In the genomic region with DNA sequence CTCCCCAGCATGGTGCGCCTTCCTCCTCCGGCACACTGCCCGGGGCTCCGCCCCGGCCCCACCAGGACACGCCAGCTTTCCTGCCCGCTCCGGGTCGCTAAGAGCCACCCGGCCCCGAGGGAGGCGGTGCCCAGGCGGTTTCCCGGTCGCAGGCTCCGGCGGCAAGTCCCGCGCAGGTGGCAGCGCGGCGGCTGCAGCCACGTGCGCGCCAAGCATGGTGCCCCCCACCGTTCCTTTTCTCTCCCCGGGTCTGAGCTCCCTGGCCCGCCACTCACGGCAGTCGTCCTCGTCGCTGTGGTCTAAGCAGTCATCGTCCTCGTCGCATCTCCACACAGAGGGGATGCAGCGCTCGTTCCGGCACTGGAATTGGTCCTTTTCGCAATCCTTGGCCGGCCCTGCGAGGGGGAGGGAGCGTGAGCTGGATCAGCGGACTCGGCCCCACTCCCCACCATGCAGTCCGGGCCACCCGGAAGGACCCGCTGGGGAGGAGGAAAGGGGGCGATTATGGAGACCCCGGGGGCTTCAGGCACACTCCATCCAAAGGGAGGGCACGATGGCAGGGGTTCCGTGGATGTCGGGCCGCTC, we compare ENCODE assay signal across 8 cellular contexts. TPM values are rescaled to one million over a fixed set of nuclear protein-coding genes. Genes with fewer than 3 reads are reported as not detected.
DNase-seq lines count a peak whose midpoint lies in the region; ATAC-seq and TF ChIP-seq lines count a peak whose summit lies in the region.

No MANE protein-coding gene starts in this region.

- no peak for DNase-seq in AG10803 (ENCODE audit: low read depth)
- DNase-seq in NCI-H510A treated with DMSO at 0.1 percent for 48 hours (lab: John Stamatoyannopoulos, UW): peak; percentile 85
- DNase-seq in activated naive CD4-positive, alpha-beta T cell treated with anti-CD3 and anti-CD28 coated beads, Interleukin-2, amount 50 U/mL, for 72 hours (ENCODE audit: low spot score in 2 of 2): peak in 1 of 2 donors; percentile 61
- DNase-seq in stimulated activated CD8-positive, alpha-beta memory T cell treated with anti-CD3 and anti-CD28 coated beads, Interleukin-2, amount 100 ng/mL, for 48 hours (ENCODE audit: low read depth in 2 of 2): peak; percentile 57 to 60
- DNase-seq in NCI-H1694 (lab: John Stamatoyannopoulos, UW): no peak

- H3K36me3 Mint-ChIP-seq in activated naive CD4-positive, alpha-beta T cell treated with anti-CD3 and anti-CD28 coated beads, Interleukin-2, amount 50 U/mL, for 72 hours: peaks cover 28 to 33% of the 10 kb centered on the region in 2 donors

- no peaks in the 10 kb centered on the region for H3K9me3 Mint-ChIP-seq in activated naive CD4-positive, alpha-beta T cell treated with anti-CD3 and anti-CD28 coated beads, Interleukin-2, amount 50 U/mL, for 72 hours

- H3K27ac Mint-ChIP-seq in activated naive CD4-positive, alpha-beta T cell treated with anti-CD3 and anti-CD28 coated beads, Interleukin-2, amount 50 U/mL, for 72 hours: peak overlapping the region; percentile 95 to 98

- H3K4me3 ChIP-seq in AG10803 (ENCODE audit: low read length) (peak overlapping the region; percentile 72), iPS-11a (ENCODE audit: low read depth, low read length) (peak overlapping the region; percentile 91)

- ATAC-seq in GM18505 (IDR thresholded peaks at IDR 0.05; ENCODE audit: unreplicated experiment): peak; percentile 24
- peak; percentile 27 for ATAC-seq in HG02870 (IDR thresholded peaks at IDR 0.05; ENCODE audit: unreplicated experiment)
- peak; percentile 25 to 58 for ATAC-seq in activated naive CD4-positive, alpha-beta T cell treated with anti-CD3 and anti-CD28 coated beads, Interleukin-2, amount 50 U/mL, for 72 hours

- TF ChIP-seq CTCF in AG10803 (conservative IDR thresholded peaks at IDR 0.05; ENCODE audit: low read length): no peak

- TF ChIP-seq POLR2A in GM18505 (IDR thresholded peaks at IDR 0.05; ENCODE audit: borderline replicate concordance, extremely low read depth, insufficient read depth, insufficient read length): no peak

RNA-seq across cellular contexts. Expression of a gene that starts 1.2 kb away (rescaled TPM):
- total RNA-seq in activated naive CD4-positive, alpha-beta T cell treated with anti-CD3 and anti-CD28 coated beads, Interleukin-2, amount 50 U/mL, for 72 hours: 10 to 100 TPM; 39.8 to 43.7 TPM

Comparison
In these comparisons a context has a peak if more than half of its experiments do, and no peak if none do; other contexts are left out.
1. DNase-seq: peak in NCI-H510A treated with DMSO at 0.1 percent for 48 hours (single experiment) and stimulated activated CD8-positive, alpha-beta memory T cell treated with anti-CD3 and anti-CD28 coated beads, Interleukin-2, amount 100 ng/mL, for 48 hours (2 of 2); none in AG10803 (single experiment) and NCI-H1694 (single experiment).
2. Peak in every context shown above with its lines, with median percentiles within 50 percentile points of each other: ATAC-seq.